ENCODE assay signal across 8 cellular contexts in genomic region chr17:49677933-49678847, GRCh38.
A peak's percentile ranks its signal among the peaks of the same experiment; 100 is the strongest.
DNase-seq lines count a peak whose midpoint lies in the region; ATAC-seq and TF ChIP-seq lines count a peak whose summit lies in the region.

Gene SPOP (minus strand): TSS chr17:49678097. CDS start chr17:49622810, 55,287 bp downstream.

- H3K4me1 Mint-ChIP-seq in central memory CD8-positive, alpha-beta T cell = peaks cover 42% of the 10 kb centered on the region

- in situ Hi-C loops in GM18951 (cut with MboI; ENCODE audit: low sequenced_read_pairs, unreplicated experiment) = no loop called here

- peak within 1 kb of the TSS; percentile 78 for H3K4me3 Mint-ChIP-seq in central memory CD8-positive, alpha-beta T cell

- H3K27me3 Mint-ChIP-seq in central memory CD8-positive, alpha-beta T cell = no peaks in the 10 kb centered on the region

- peak; percentile 70 for TF ChIP-seq POLR2A in GM18951 (IDR thresholded peaks at IDR 0.05; ENCODE audit: extremely low read depth, insufficient read depth, insufficient read length)

- peak; percentile 84 for ATAC-seq in HG03280 (IDR thresholded peaks at IDR 0.05; ENCODE audit: unreplicated experiment)
- peak; percentile 88 for ATAC-seq in central memory CD8-positive, alpha-beta T cell (replicated peaks; ENCODE audit: extremely low read depth, poor library complexity, severe bottlenecking)

- DNase-seq in AG08395 (ENCODE audit: low spot score) (peak; percentile 99), NCI-H446 (lab: John Stamatoyannopoulos, UW) (peak; percentile 98 to 99), iris pigment epithelial cell (ENCODE audit: low read depth) (peak; percentile 100)
- peak; percentile 97 for DNase-seq in activated CD4-positive, CD25-positive, alpha-beta regulatory T cell treated with anti-CD3 and anti-CD28 coated beads, Interleukin-2, amount 50 U/mL, for 16 hours (ENCODE audit: low read depth, low spot score)
- peak; percentile 96 to 98 for DNase-seq in central memory CD8-positive, alpha-beta T cell (ENCODE audit: low spot score in 2 of 2)
- peak; percentile 98 for DNase-seq in stimulated activated CD4-positive, alpha-beta T cell treated with anti-CD3 and anti-CD28 coated beads, Interleukin-12 subunit alpha, Interleukin-12 subunit beta, amount 100 ng/mL, for 4 hours

- H3K36me3 Mint-ChIP-seq in central memory CD8-positive, alpha-beta T cell (ENCODE audit: insufficient read depth) = peaks cover 37% of the 10 kb centered on the region

- peak within 1 kb of the TSS; percentile 94 for H3K27ac Mint-ChIP-seq in central memory CD8-positive, alpha-beta T cell (ENCODE audit: low read depth)

- H3K9me3 Mint-ChIP-seq in central memory CD8-positive, alpha-beta T cell = no peaks in the 10 kb centered on the region

Comparison
In these comparisons a context has a peak if more than half of its experiments do, and no peak if none do; other contexts are left out.
1. Peak in every context shown above with its lines: DNase-seq and ATAC-seq.